22 cellular contexts compared by ENCODE assay signal in genomic region chr5:11455505-11455904, GRCh38.
"Had no signal": no experiment of that assay in that cellular context is flagged by ENCODE, and none has a peak within 500 bp of the region (broad histone marks: within the 10 kb centered on the region; RNA-seq: fewer than 3 reads in every experiment).

No MANE protein-coding gene starts in this region.

- H3K4me3 ChIP-seq: stomach, suprapubic skin, testis, thoracic aorta, thyroid gland, tibial artery, tibial nerve, transverse colon, upper lobe of left lung, upper lobe of right lung, uterus, vagina had no signal

- H3K27ac ChIP-seq: stomach, suprapubic skin, testis, thoracic aorta, thyroid gland, tibial artery, tibial nerve, transverse colon, upper lobe of left lung, upper lobe of right lung, uterus, vagina had no signal

- H3K27me3 ChIP-seq: stomach, suprapubic skin, testis, thyroid gland, tibial artery, tibial nerve, transverse colon, upper lobe of left lung, upper lobe of right lung, uterus, vagina had no signal

- H3K36me3 ChIP-seq: stomach, suprapubic skin, thoracic aorta, thyroid gland, tibial artery, tibial nerve, transverse colon, upper lobe of left lung, upper lobe of right lung, uterus, vagina had no signal

- DNase-seq: stimulated activated CD4-positive, alpha-beta T cell treated with anti-CD3 and anti-CD28 coated beads, Interleukin-2, amount 100 ng/mL, for 48 hours; stimulated activated CD4-positive, alpha-beta T cell treated with anti-CD3 and anti-CD28 coated beads, Interleukin-4, amount 100 ng/mL, for 1 hour; stimulated activated CD4-positive, alpha-beta T cell treated with anti-CD3 and anti-CD28 coated beads, Interleukin-4, amount 100 ng/mL, for 24 hours; stimulated activated CD4-positive, alpha-beta T cell treated with anti-CD3 and anti-CD28 coated beads, Interleukin-4, amount 100 ng/mL, for 4 hours; stimulated activated CD8-positive, alpha-beta memory T cell treated with anti-CD3 and anti-CD28 coated beads, Interleukin-4, amount 100 ng/mL, for 48 hours; stimulated activated naive B cell treated with anti-CD40 and anti-IgM and Interleukin-4, amounts not matched to agents 10 μg/mL and 1 μg/mL and 100 μg/mL, for 72 hours; stimulated activated naive CD4-positive, alpha-beta T cell treated with Interleukin-2 at 50 U/mL for 16 hours; stimulated activated naive CD8-positive, alpha-beta T cell treated with anti-CD3 and anti-CD28 coated beads, Interleukin-15, amount 100 ng/mL, for 72 hours; stimulated activated naive CD8-positive, alpha-beta T cell treated with anti-CD3 and anti-CD28 coated beads, Interleukin-15, Interleukin-2, amounts not matched to agents 100 U/mL and 50 U/mL, for 24 hours; stomach; substantia nigra; testis; thyroid gland; tibial artery; transverse colon; upper lobe of left lung; upper lobe of right lung; uterus had no signal

- H3K9me3 ChIP-seq: stomach, suprapubic skin, testis, thoracic aorta, thyroid gland, tibial artery, tibial nerve, transverse colon, upper lobe of left lung, upper lobe of right lung, uterus, vagina had no signal
